9 cellular contexts compared by ENCODE assay signal in the genomic region with DNA sequence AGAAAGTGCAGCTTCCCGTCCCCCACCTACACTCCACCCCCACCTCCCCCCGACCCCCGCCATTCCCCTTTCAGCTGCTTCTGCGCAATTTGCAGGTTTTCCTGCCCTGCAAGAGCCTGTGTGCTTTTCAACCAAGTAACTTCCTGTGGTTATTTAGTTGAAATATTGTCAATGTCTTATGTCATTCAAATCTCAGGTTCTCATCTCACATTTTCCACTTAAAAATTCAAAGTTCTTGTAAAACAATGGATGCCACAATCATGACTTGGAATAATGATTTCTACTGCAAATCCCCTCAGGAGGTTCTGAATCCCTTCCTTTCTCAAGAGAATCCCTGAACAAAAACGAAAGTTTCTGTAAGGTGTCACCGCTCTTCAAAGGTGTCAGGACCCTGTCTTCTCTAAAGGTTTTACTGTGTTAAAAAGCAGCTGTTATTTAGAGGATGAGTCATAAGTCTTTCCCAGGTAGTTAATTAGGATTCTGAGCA. TPM values are rescaled to one million over a fixed set of nuclear protein-coding genes. Genes with fewer than 3 reads are reported as not detected.
DNase-seq lines count a peak whose midpoint lies in the region; ATAC-seq and TF ChIP-seq lines count a peak whose summit lies in the region.
"Had no signal": no experiment of that assay in that cellular context is flagged by ENCODE, and none has a peak within 500 bp of the region (broad histone marks: within the 10 kb centered on the region; RNA-seq: fewer than 3 reads in every experiment).

No MANE protein-coding gene starts in this region.

- intact Hi-C loops in MCF 10A (cut with micrococcal nuclease) = loop anchor here (2.0 to 10.0 kb wide), 4 partner anchors 73 to 404 kb away; a partner anchor contains a TSS

- CTCF ChIA-PET in MCF 10A (lab: Yijun Ruan, JAX) = interaction anchor here (0.6 to 1.7 kb wide), 4 partner anchors 10 to 229 kb away, joined by 3 to 7 read pairs (median 3); no protein-coding TSS in a partner anchor

- peaks cover 42% of the 10 kb centered on the region for H3K36me3 Mint-ChIP-seq in MCF 10A (ENCODE audit: insufficient read depth, unreplicated experiment)
- peaks cover 18% of the 10 kb centered on the region for H3K36me3 Mint-ChIP-seq in nephron (ENCODE audit: low read depth)

- no peak for TF ChIP-seq POLR2A in Peyer's patch (IDR thresholded peaks at IDR 0.05)

- H3K9me3 ChIP-seq in Peyer's patch (no peaks in the 10 kb centered on the region), MG63 (no peaks in the 10 kb centered on the region)

- in situ Hi-C loops in GM13976 (cut with MboI; ENCODE audit: low sequenced_read_pairs, unreplicated experiment) = no loop called here

- H3K27me3 Mint-ChIP-seq in MCF 10A (ENCODE audit: insufficient read depth, unreplicated experiment) (no peaks in the 10 kb centered on the region), nephron (ENCODE audit: low read depth) (no peaks in the 10 kb centered on the region)

- H3K9me3 Mint-ChIP-seq in MCF 10A (ENCODE audit: unreplicated experiment) = no peaks in the 10 kb centered on the region
- H3K9me3 Mint-ChIP-seq in nephron = no peaks in the 10 kb centered on the region

- H3K36me3 ChIP-seq in Peyer's patch = peaks cover 0 to 2% (median 0%) of the 10 kb centered on the region in 3 donors
- H3K36me3 ChIP-seq in MG63 = no peaks in the 10 kb centered on the region

- peak overlapping the region; percentile 98 for H3K4me3 Mint-ChIP-seq in MCF 10A (ENCODE audit: unreplicated experiment)
- H3K4me3 Mint-ChIP-seq in nephron = peak overlapping the region; percentile 96 to 98 (median 96)

- H3K27ac Mint-ChIP-seq in MCF 10A (ENCODE audit: low read depth, unreplicated experiment) = peak overlapping the region; percentile 98
- H3K27ac Mint-ChIP-seq in nephron = peak overlapping the region; percentile 95 to 99 (median 97)

- H3K4me3 ChIP-seq in Peyer's patch (peak overlapping the region; percentile 70 to 89 (median 75)), MG63 (no peak overlapping the region)

- H3K4me1 ChIP-seq in Peyer's patch = peaks cover 0 to 10% (median 0%) of the 10 kb centered on the region in 4 donors

- DNase-seq in GM13976 (ENCODE audit: low spot score) (peak; percentile 46), Peyer's patch (no peak), MCF 10A (ENCODE audit: unreplicated experiment) (no peak), occipital lobe (lab: John Stamatoyannopoulos, UW) (no peak), MG63 (no peak), GM19240 (ENCODE audit: insufficient read length, low spot score) (no peak)

- POLR2A ChIA-PET in MCF 10A (lab: Yijun Ruan, JAX) = interaction anchor here (0.6 to 8.5 kb wide), 39 partner anchors 9 to 1851 kb away, joined by 3 to 285 read pairs (median 4); a partner anchor contains a TSS

- TF ChIP-seq CTCF in GM13976 (IDR thresholded peaks at IDR 0.05; ENCODE audit: borderline replicate concordance, control extremely low read depth, extremely low read depth, insufficient read depth, missing control alignments) (no peak), Peyer's patch (IDR thresholded peaks at IDR 0.05) (no peak), MCF 10A (IDR thresholded peaks at IDR 0.05; ENCODE audit: unreplicated experiment) (no peak), nephron (IDR thresholded peaks at IDR 0.05; ENCODE audit: unreplicated experiment in 3 of 3) (no peak)

- no peak for ATAC-seq in GM19452 (IDR thresholded peaks at IDR 0.05; ENCODE audit: unreplicated experiment)

- BruUV-seq in MCF 10A (replicated peaks; lab: Mats Ljungman, UMichigan) = no TSS peak

- H3K27ac ChIP-seq in Peyer's patch = peak overlapping the region; percentile 96 to 97 (median 96)

- H3K27me3 ChIP-seq in Peyer's patch (no peaks in the 10 kb centered on the region), MG63 (no peaks in the 10 kb centered on the region)

- peaks cover 24% of the 10 kb centered on the region for H3K4me1 Mint-ChIP-seq in MCF 10A (ENCODE audit: insufficient read depth, unreplicated experiment)
- H3K4me1 Mint-ChIP-seq in nephron = peaks cover 51% of the 10 kb centered on the region

RNA-seq across cellular contexts. Expression of a gene that starts 31.6 kb away (rescaled TPM):
- total RNA-seq in Peyer's patch = 10 to 100 TPM; 12.3 to 42.9 (median 12.8) TPM
- 51.3 and 56.6 TPM in 2 replicates for total RNA-seq in MCF 10A (2022)
- total RNA-seq in occipital lobe = 16.1 TPM
- 9.0 and 12.8 TPM in 2 replicates for total RNA-seq in MG63 (2014; rRNA removed; shearing (Covaris generic); ENCODE audit: low replicate concordance)

RNA-seq across cellular contexts. Expression of a gene that starts 31.8 kb away (rescaled TPM):
- total RNA-seq in Peyer's patch (under 1 TPM in 1 of 4 donors, not detected in 3; 0.88 TPM), MCF 10A (2022) (2.2 and 2.6 TPM in 2 replicates), occipital lobe (3.6 TPM)
- 0.42 and 2.2 TPM in 2 replicates for total RNA-seq in MG63 (2014; rRNA removed; shearing (Covaris generic); ENCODE audit: low replicate concordance)

RNA-seq across cellular contexts. Expression of a gene that starts 42.3 kb away (rescaled TPM):
- total RNA-seq in Peyer's patch = not detected
- total RNA-seq in MCF 10A (2022) = 0.20 TPM in 1 of 2 replicates, not detected in the other
- total RNA-seq in occipital lobe = not detected
- total RNA-seq in MG63 (2014; rRNA removed; shearing (Covaris generic); ENCODE audit: low replicate concordance) = not detected in 2 replicates
- total RNA-seq: NCI-H460 had no signal
